Comparison of ENCODE assay signal across 25 cellular contexts in genomic region chr1:207949571-207950195, GRCh38. TPM values are rescaled to one million over a fixed set of nuclear protein-coding genes. Genes with fewer than 3 reads are reported as not detected.
"Had no signal": no experiment of that assay in that cellular context is flagged by ENCODE, and none has a peak within 500 bp of the region (broad histone marks: within the 10 kb centered on the region; RNA-seq: fewer than 3 reads in every experiment).

No MANE protein-coding gene starts in this region.

- ATAC-seq: activated CD4-positive, CD25-positive, alpha-beta regulatory T cell treated with anti-CD3 and anti-CD28 coated beads, Interleukin-2, amount 50 U/mL, for 24 hours; activated CD8-positive, alpha-beta memory T cell treated with anti-CD3 and anti-CD28 coated beads, Interleukin-2, amount 10 ng/mL, durations not matched to agents 7 days and 5 days; activated naive CD4-positive, alpha-beta T cell treated with anti-CD3 and anti-CD28 coated beads, Interleukin-2, amount 50 U/mL, for 72 hours; activated naive CD8-positive, alpha-beta T cell treated with anti-CD3 and anti-CD28 coated beads, Interleukin-2, amount 50 U/mL, for 24 hours; body of pancreas had no signal

- H3K27me3 ChIP-seq: ascending aorta, body of pancreas, Peyer's patch had no signal

- H3K4me1 ChIP-seq: ascending aorta, body of pancreas, Peyer's patch had no signal

- H3K36me3 ChIP-seq: ascending aorta, Peyer's patch had no signal

- H3K9me3 ChIP-seq: ascending aorta, body of pancreas, Peyer's patch had no signal

- FAIRE-seq: bronchial epithelial cell had no signal

- DNase-seq: activated CD4-positive, alpha-beta T cell treated with anti-CD3 and anti-CD28 coated beads for 48 hours; activated CD4-positive, alpha-beta T cell treated with anti-CD3 and anti-CD28 coated beads, Interleukin-2, amount 50 U/mL, for 48 hours; activated CD8-positive, alpha-beta memory T cell treated with anti-CD3 and anti-CD28 coated beads, Interleukin-2, amount 10 ng/mL, durations not matched to agents 7 days and 5 days; activated effector memory CD4-positive, alpha-beta T cell treated with Interleukin-2 at 50 U/mL for 16 hours; activated naive CD4-positive, alpha-beta T cell treated with Interleukin-2 at 50 U/mL for 16 hours; activated naive CD8-positive, alpha-beta T cell treated with anti-CD3 and anti-CD28 coated beads, Interleukin-2, amount 50 U/mL, for 24 hours; activated T-cell treated with anti-CD3 and anti-CD28 coated beads, Interleukin-2, amount 50 U/mL, for 24 hours; amniotic stem cell; body of pancreas; MM.1S; NCI-H1105; NCI-H1436; NCI-H187 treated with DMSO at 0.1 percent for 48 hours; NCI-H2081 treated with DMSO at 0.1 percent for 48 hours; NCI-H446; NCI-H524; Peyer's patch; SHP77 treated with DMSO at 0.1 percent for 48 hours; T-helper 1 cell had no signal

- H3K4me3 ChIP-seq: ascending aorta, body of pancreas, Peyer's patch had no signal

- H3K27ac ChIP-seq: ascending aorta, body of pancreas, Peyer's patch, RWPE1 had no signal

RNA-seq across cellular contexts. Expression of gene CD34, which starts 38.8 kb away (rescaled TPM):
- total RNA-seq: activated T-helper 1 cell treated with anti-CD3 and anti-CD28 coated beads, Interleukin-12 subunit alpha, Interleukin-12 subunit beta, Interleukin-2, Interleukin-4 antibody, amounts not matched to agents 30 ng/mL and 10 ng/mL and 1 ng/mL, durations not matched to agents 14 hours and 24 hours and 36 hours; bronchial epithelial cell had no signal
